In genomic region chr6:29232725-29233124, GRCh38 we compare ENCODE assay signal across 18 cellular contexts.
DNase-seq lines count a peak whose midpoint lies in the region; ATAC-seq and TF ChIP-seq lines count a peak whose summit lies in the region.
"Had no signal": no experiment of that assay in that cellular context is flagged by ENCODE, and none has a peak within 500 bp of the region (broad histone marks: within the 10 kb centered on the region; RNA-seq: fewer than 3 reads in every experiment).

No MANE protein-coding gene starts in this region.

- H3K27me3 ChIP-seq in right lobe of liver, result no peaks in the 10 kb centered on the region
- H3K27me3 ChIP-seq in CD8-positive, alpha-beta memory T cell (ENCODE audit: insufficient read depth, low read length, poor library complexity, severe bottlenecking), result no peaks in the 10 kb centered on the region

- peaks cover 3% of the 10 kb centered on the region for H3K27me3 Mint-ChIP-seq in WTC11 (ENCODE audit: low read depth)
- peaks cover 10 to 42% of the 10 kb centered on the region in 2 donors for H3K27me3 Mint-ChIP-seq in CD8-positive, alpha-beta memory T cell

- H3K9me3 ChIP-seq in right lobe of liver, result no peaks in the 10 kb centered on the region
- H3K9me3 ChIP-seq in CD8-positive, alpha-beta memory T cell (ENCODE audit: low read length), result no peaks in the 10 kb centered on the region

- intact Hi-C loops in right lobe of liver (cut with DNase I), result no loop called here

- no peak overlapping the region for H3K27ac Mint-ChIP-seq in WTC11
- no peak overlapping the region for H3K27ac Mint-ChIP-seq in CD8-positive, alpha-beta memory T cell
- H3K27ac Mint-ChIP-seq: CD4-positive, alpha-beta memory T cell had no signal

- no peak overlapping the region for H3K4me3 ChIP-seq in right lobe of liver
- no peak overlapping the region for H3K4me3 ChIP-seq in CD8-positive, alpha-beta memory T cell (ENCODE audit: low read length)
- H3K4me3 ChIP-seq: GM12878, GM23248 had no signal

- ATAC-seq in WTC11 (no peak), left lobe of liver (peak; percentile 98), right lobe of liver (peak; percentile 96 to 99 (median 96)), HG02852 (IDR thresholded peaks at IDR 0.05; ENCODE audit: unreplicated experiment) (no peak)
- ATAC-seq: GM12878 had no signal

- DNase-seq in HuH-7 (ENCODE audit: low spot score), result peak; percentile 23
- DNase-seq in WTC11 (ENCODE audit: low spot score), result no peak
- DNase-seq in left lobe of liver (ENCODE audit: low spot score), result peak; percentile 49
- DNase-seq in right lobe of liver, result peak in 1 of 3 donors; percentile 52
- DNase-seq in A172 (ENCODE audit: low spot score), result no peak
- DNase-seq in CD8-positive, alpha-beta memory T cell, result no peak
- DNase-seq: 8988T; C1 segment of cervical spinal cord; CD4-positive, alpha-beta memory T cell; DMS 273 treated with DMSO at 0.1 percent for 48 hours; DMS79; EL; GDM1; GM23248; H7; HCEC 1CT had no signal

- H3K4me1 ChIP-seq in right lobe of liver, result peaks cover 0 to 10% (median 0%) of the 10 kb centered on the region in 4 donors
- no peaks in the 10 kb centered on the region for H3K4me1 ChIP-seq in CD8-positive, alpha-beta memory T cell (ENCODE audit: insufficient read depth, low read length)

- TF ChIP-seq CTCF in WTC11 (IDR thresholded peaks at IDR 0.05) (no peak), right lobe of liver (IDR thresholded peaks at IDR 0.05) (no peak)

- peaks cover 1% of the 10 kb centered on the region for H3K9me3 Mint-ChIP-seq in WTC11
- H3K9me3 Mint-ChIP-seq in CD8-positive, alpha-beta memory T cell, result no peaks in the 10 kb centered on the region

- 0 out of 2 replicates have a peak, but pooled peaks cover under 1% of the 10 kb centered on the region for H3K36me3 Mint-ChIP-seq in WTC11
- no peaks in the 10 kb centered on the region for H3K36me3 Mint-ChIP-seq in CD8-positive, alpha-beta memory T cell
- H3K36me3 Mint-ChIP-seq: CD4-positive, alpha-beta memory T cell had no signal

- CTCF ChIA-PET in WTC11 (lab: Charles Lee), result no interaction called here
- CTCF ChIA-PET in CD8-positive, alpha-beta memory T cell (lab: Charles Lee), result no interaction called here

- peak overlapping the region in 1 of 3 donors; percentile 12 for H3K27ac ChIP-seq in right lobe of liver
- no peak overlapping the region for H3K27ac ChIP-seq in CD8-positive, alpha-beta memory T cell (ENCODE audit: low read depth, low read length)
- H3K27ac ChIP-seq: GM23248 had no signal

- peaks cover 31% of the 10 kb centered on the region for H3K4me1 Mint-ChIP-seq in WTC11
- no peaks in the 10 kb centered on the region for H3K4me1 Mint-ChIP-seq in CD8-positive, alpha-beta memory T cell
- H3K4me1 Mint-ChIP-seq: CD4-positive, alpha-beta memory T cell had no signal

- POLR2A ChIA-PET in WTC11 (lab: Charles Lee), result no interaction called here
- POLR2A ChIA-PET in CD8-positive, alpha-beta memory T cell (lab: Charles Lee), result no interaction called here

- no peak overlapping the region for H3K4me3 Mint-ChIP-seq in WTC11
- no peak overlapping the region for H3K4me3 Mint-ChIP-seq in CD8-positive, alpha-beta memory T cell
- H3K4me3 Mint-ChIP-seq: CD4-positive, alpha-beta memory T cell had no signal

- WGBS in right lobe of liver (ENCODE audit: insufficient coverage, low coverage, low lambda C conversion rate, missing lambda C conversion rate), result 8% methylated on average over 3 of the region's 3 CpGs

- no peak for TF ChIP-seq POLR2A in right lobe of liver (IDR thresholded peaks at IDR 0.05)

- H3K36me3 ChIP-seq in right lobe of liver, result no peaks in the 10 kb centered on the region
- no peaks in the 10 kb centered on the region for H3K36me3 ChIP-seq in CD8-positive, alpha-beta memory T cell (ENCODE audit: insufficient read depth, low read length)

TF ChIP-seq in WTC11, 78 proteins besides CTCF, POLR2A, EP300 and RAD21:
- TF ChIP-seq OVOL2 (CRISPR knock-in tag; IDR thresholded peaks at IDR 0.05; ENCODE audit: borderline replicate concordance), result no peak
- TF ChIP-seq NFE2L1 (CRISPR knock-in tag; IDR thresholded peaks at IDR 0.05), result no peak
- no peak for TF ChIP-seq AFF4 (CRISPR knock-in tag; IDR thresholded peaks at IDR 0.05; ENCODE audit: borderline replicate concordance)
- no peak for TF ChIP-seq USF2 (CRISPR knock-in tag; IDR thresholded peaks at IDR 0.05)
- TF ChIP-seq GABPB1 (CRISPR knock-in tag; IDR thresholded peaks at IDR 0.05), result peak; percentile 63; the same call in 1 of the 2 replicates
- TF ChIP-seq GRHL2 (CRISPR knock-in tag; IDR thresholded peaks at IDR 0.05; ENCODE audit: insufficient replicate concordance, severe bottlenecking), result no peak
- TF ChIP-seq ZNF425 (CRISPR knock-in tag; conservative IDR thresholded peaks at IDR 0.05), result no peak
- no peak for TF ChIP-seq ZSCAN18 (CRISPR knock-in tag; IDR thresholded peaks at IDR 0.05)
TF ChIP-seq in WTC11: peak in this region for 1.

Comparison
In these comparisons a context has a peak if more than half of its experiments do, and no peak if none do; other contexts are left out.
1. DNase-seq: peak in HuH-7 (single experiment) and left lobe of liver (single experiment); none in WTC11 (single experiment), A172 (single experiment) and CD8-positive, alpha-beta memory T cell (0 of 5).
2. ATAC-seq: peak in left lobe of liver (single experiment) and right lobe of liver (4 of 4); none in WTC11 (single experiment) and HG02852 (single experiment).